21 cellular contexts compared by ENCODE assay signal in genomic region chr16:79082955-79083354, GRCh38.
A peak's percentile ranks its signal among the peaks of the same experiment; 100 is the strongest.
DNase-seq lines count a peak whose midpoint lies in the region; ATAC-seq lines count a peak whose summit lies in the region.
"Had no signal": no experiment of that assay in that cellular context is flagged by ENCODE, and none has a peak within 500 bp of the region (broad histone marks: within the 10 kb centered on the region; RNA-seq: fewer than 3 reads in every experiment).

No MANE protein-coding gene starts in this region.

- no peaks in the 10 kb centered on the region for H3K9me3 ChIP-seq in naive thymus-derived CD4-positive, alpha-beta T cell (ENCODE audit: control insufficient read depth in 2 of 3, low read length in 3 of 3)

- H3K36me3 ChIP-seq in naive thymus-derived CD4-positive, alpha-beta T cell (ENCODE audit: control insufficient read depth in 2 of 3, insufficient read depth in 3 of 3, low read length in 3 of 3): no peaks in the 10 kb centered on the region

- H3K4me1 Mint-ChIP-seq in naive thymus-derived CD4-positive, alpha-beta T cell: peaks cover 4 to 41% (median 14%) of the 10 kb centered on the region in 7 donors

- peak; percentile 57 to 75 for ATAC-seq in activated naive CD4-positive, alpha-beta T cell treated with anti-CD3 and anti-CD28 coated beads, Interleukin-2, amount 50 U/mL, for 72 hours
- peak; percentile 51 for ATAC-seq in naive thymus-derived CD4-positive, alpha-beta T cell
- no peak for ATAC-seq in esophagus mucosa
- ATAC-seq: HCT116 had no signal

- POLR2A ChIA-PET in naive thymus-derived CD4-positive, alpha-beta T cell (lab: Charles Lee): no interaction called here

- H3K4me1 ChIP-seq in naive thymus-derived CD4-positive, alpha-beta T cell (ENCODE audit: control insufficient read depth in 2 of 2, insufficient read depth in 2 of 2, low read length in 2 of 2): no peaks in the 10 kb centered on the region

- intact Hi-C loops in naive thymus-derived CD4-positive, alpha-beta T cell (cut with micrococcal nuclease): no loop called here

- H3K27me3 ChIP-seq in naive thymus-derived CD4-positive, alpha-beta T cell (ENCODE audit: control insufficient read depth in 2 of 2, insufficient read depth in 2 of 2, low read length in 2 of 2): no peaks in the 10 kb centered on the region

- no peak overlapping the region for H3K27ac Mint-ChIP-seq in activated naive CD4-positive, alpha-beta T cell treated with anti-CD3 and anti-CD28 coated beads, Interleukin-2, amount 50 U/mL, for 72 hours
- peak overlapping the region in 1 of 9 donors; percentile 1 for H3K27ac Mint-ChIP-seq in naive thymus-derived CD4-positive, alpha-beta T cell
- H3K27ac Mint-ChIP-seq: IgD-negative memory B cell had no signal

- no peaks in the 10 kb centered on the region for H3K27me3 Mint-ChIP-seq in naive thymus-derived CD4-positive, alpha-beta T cell
- H3K27me3 Mint-ChIP-seq: CD8-positive, alpha-beta memory T cell had no signal

- CTCF ChIA-PET in naive thymus-derived CD4-positive, alpha-beta T cell (lab: Charles Lee): no interaction called here

- DNase-seq in NOMO-1 treated with DMSO at 0.1 percent for 48 hours (lab: John Stamatoyannopoulos, UW; ENCODE audit: unreplicated experiment) (peak; percentile 19), NOMO-1 (lab: John Stamatoyannopoulos, UW; ENCODE audit: unreplicated experiment in 2 of 2) (no peak), UCSD-AML1 (lab: John Stamatoyannopoulos, UW; ENCODE audit: unreplicated experiment) (no peak), AG20443 (ENCODE audit: low spot score) (no peak)
- no peak for DNase-seq in activated naive CD4-positive, alpha-beta T cell treated with anti-CD3 and anti-CD28 coated beads, Interleukin-2, amount 50 U/mL, for 72 hours (ENCODE audit: low spot score in 2 of 2)
- DNase-seq in activated naive CD4-positive, alpha-beta T cell (lab: John Stamatoyannopoulos, UW): no peak
- DNase-seq in naive thymus-derived CD4-positive, alpha-beta T cell: no peak
- DNase-seq: 8988T; CD8-positive, alpha-beta memory T cell; DMS79; GM23248; NCI-H1436; NCI-H2029 treated with DMSO at 0.1 percent for 48 hours; NCI-H2171 treated with DMSO at 0.1 percent for 48 hours; NCI-H446 treated with DMSO at 0.1 percent for 48 hours; NK-92 treated with Interleukin-12 subunit alpha and Interleukin-12 subunit beta, amount 100 ng/mL, for 24 hours; RPMI8226; SIG-M5 had no signal

- H3K9me3 Mint-ChIP-seq in activated naive CD4-positive, alpha-beta T cell treated with anti-CD3 and anti-CD28 coated beads, Interleukin-2, amount 50 U/mL, for 72 hours: no peaks in the 10 kb centered on the region
- H3K9me3 Mint-ChIP-seq in naive thymus-derived CD4-positive, alpha-beta T cell: peaks cover 0 to 3% (median 0%) of the 10 kb centered on the region in 11 donors
- H3K9me3 Mint-ChIP-seq: CD8-positive, alpha-beta memory T cell; IgD-negative memory B cell had no signal

- no peak overlapping the region for H3K27ac ChIP-seq in naive thymus-derived CD4-positive, alpha-beta T cell (ENCODE audit: low read depth, low read length)
- H3K27ac ChIP-seq: GM23248 had no signal

- no peak overlapping the region for H3K4me3 Mint-ChIP-seq in naive thymus-derived CD4-positive, alpha-beta T cell
- H3K4me3 Mint-ChIP-seq: CD8-positive, alpha-beta memory T cell; IgD-negative memory B cell had no signal

- H3K4me3 ChIP-seq in naive thymus-derived CD4-positive, alpha-beta T cell (ENCODE audit: low read length): no peak overlapping the region
- H3K4me3 ChIP-seq: GM23248 had no signal

- H3K36me3 Mint-ChIP-seq in activated naive CD4-positive, alpha-beta T cell treated with anti-CD3 and anti-CD28 coated beads, Interleukin-2, amount 50 U/mL, for 72 hours: peaks cover 11 to 36% of the 10 kb centered on the region in 2 donors
- peaks cover 0 to 4% (median 0%) of the 10 kb centered on the region in 5 donors for H3K36me3 Mint-ChIP-seq in naive thymus-derived CD4-positive, alpha-beta T cell
- H3K36me3 Mint-ChIP-seq: CD8-positive, alpha-beta memory T cell had no signal
